26 cellular contexts compared by ENCODE assay signal in the genomic region with DNA sequence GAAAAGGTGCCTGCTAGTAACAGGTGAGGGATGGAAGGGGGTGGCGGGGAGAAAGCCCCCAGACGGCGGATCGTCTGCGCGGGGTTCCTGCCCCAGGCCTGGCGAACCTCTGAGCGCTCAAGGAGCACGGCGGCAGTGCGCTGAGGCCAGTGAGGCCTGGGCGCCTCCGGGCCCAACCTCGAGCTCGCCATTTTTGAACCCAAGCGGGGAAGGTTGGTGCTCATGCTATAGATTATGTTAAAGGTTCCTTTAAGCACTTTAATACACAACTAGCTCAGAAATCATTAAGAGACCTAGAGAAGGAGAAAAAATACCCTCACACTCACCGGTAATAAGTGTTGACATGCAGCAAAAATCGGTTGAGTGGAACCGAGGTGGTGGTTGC. TPM values are rescaled to one million over a fixed set of nuclear protein-coding genes. Genes with fewer than 3 reads are reported as not detected.
A peak's percentile ranks its signal among the peaks of the same experiment; 100 is the strongest.
DNase-seq lines count a peak whose midpoint lies in the region; ATAC-seq and TF ChIP-seq lines count a peak whose summit lies in the region.
"Had no signal": no experiment of that assay in that cellular context is flagged by ENCODE, and none has a peak within 500 bp of the region (broad histone marks: within the 10 kb centered on the region; RNA-seq: fewer than 3 reads in every experiment).

No MANE protein-coding gene starts in this region.

- H3K27me3 ChIP-seq in GM23338 (ENCODE audit: insufficient read depth) (peaks cover 100% of the 10 kb centered on the region), neuronal stem cell (ENCODE audit: control insufficient read depth in 3 of 3, insufficient read depth in 3 of 3, low read depth in 1 of 3, low read length in 3 of 3) (peaks cover 49 to 95% (median 88%) of the 10 kb centered on the region in 3 experiments), ovary (no peaks in the 10 kb centered on the region)

- no peak overlapping the region for H3K9ac ChIP-seq in neuronal stem cell (ENCODE audit: low read depth, low read length, poor library complexity)
- H3K9ac ChIP-seq: parathyroid adenoma had no signal

- H2BK5ac ChIP-seq in neuronal stem cell (ENCODE audit: low read length), result no peak overlapping the region

- H3K4me3 Mint-ChIP-seq in GM23338 (peak overlapping the region; percentile 73), WTC11 (peak overlapping the region; percentile 92)
- no peak overlapping the region for H3K4me3 Mint-ChIP-seq in activated T-cell treated with anti-CD3 and anti-CD28 coated beads, Interleukin-2, amount 50 U/mL, for 24 hours

- H3K4me2 ChIP-seq in GM23338 (peak overlapping the region; percentile 77), neuronal stem cell (ENCODE audit: insufficient read depth, low read length, poor library complexity, severe bottlenecking) (no peak overlapping the region)

- no peak overlapping the region for H2AK5ac ChIP-seq in neuronal stem cell (ENCODE audit: low read depth, low read length)

- CTCF ChIA-PET in WTC11 (lab: Charles Lee), result interaction anchor here (0.7 to 1.1 kb wide), 6 partner anchors 12 to 271 kb away, joined by 3 to 4 read pairs (median 3); no protein-coding TSS in a partner anchor

- H3K27me3 Mint-ChIP-seq in GM23338 (ENCODE audit: insufficient read depth, low read depth, poor library complexity) (peaks cover 99% of the 10 kb centered on the region), WTC11 (ENCODE audit: low read depth) (peaks cover 99% of the 10 kb centered on the region)
- peaks cover 93% of the 10 kb centered on the region for H3K27me3 Mint-ChIP-seq in activated T-cell treated with anti-CD3 and anti-CD28 coated beads, Interleukin-2, amount 50 U/mL, for 24 hours

- H3K27ac Mint-ChIP-seq in GM23338 (no peak overlapping the region), WTC11 (peak overlapping the region; percentile 94)
- no peak overlapping the region for H3K27ac Mint-ChIP-seq in activated T-cell treated with anti-CD3 and anti-CD28 coated beads, Interleukin-2, amount 50 U/mL, for 24 hours

- no peaks in the 10 kb centered on the region for H3K79me1 ChIP-seq in neuronal stem cell (ENCODE audit: low read depth, low read length)

- H4K91ac ChIP-seq in neuronal stem cell (ENCODE audit: low read depth, low read length, poor library complexity), result no peak overlapping the region

- no peak overlapping the region for H3K27ac ChIP-seq in GM23338 (ENCODE audit: low read depth)
- H3K27ac ChIP-seq in neuronal stem cell (replicated peaks; ENCODE audit: low read length), result no peak overlapping the region
- no peak overlapping the region for H3K27ac ChIP-seq in ovary
- H3K27ac ChIP-seq: adrenal gland, breast epithelium, coronary artery, HL-60, parathyroid adenoma, sigmoid colon, VCaP had no signal

- H3K9me3 ChIP-seq in iPS-18c (ENCODE audit: control insufficient read depth, insufficient read depth, low read length) (peaks cover 7% of the 10 kb centered on the region), neuronal stem cell (replicated peaks in 1 of 2; ENCODE audit: control insufficient read depth in 2 of 2, insufficient read depth in 1 of 2, low read depth in 1 of 2, low read length in 2 of 2) (peaks cover 0 to 2% of the 10 kb centered on the region in 2 donors), ovary (peaks cover 0 to 10% of the 10 kb centered on the region in 2 donors)
- H3K9me3 ChIP-seq: adrenal gland, breast epithelium, sigmoid colon had no signal

- DNase-seq in GM23338 (ENCODE audit: low spot score), result peak; percentile 45
- DNase-seq in WTC11 (ENCODE audit: low spot score), result peak; percentile 46
- peak; percentile 27 for DNase-seq in neuronal stem cell (ENCODE audit: low spot score)
- no peak for DNase-seq in ovary
- no peak for DNase-seq in LoVo (ENCODE audit: low spot score)
- no peak for DNase-seq in activated T-cell treated with anti-CD3 and anti-CD28 coated beads, Interleukin-2, amount 50 U/mL, for 24 hours
- no peak for DNase-seq in GF-D8 (lab: John Stamatoyannopoulos, UW)
- DNase-seq: activated CD4-positive, alpha-beta T cell treated with anti-CD3 and anti-CD28 coated beads, Interleukin-2, amount 50 U/mL, for 48 hours; activated CD8-positive, alpha-beta memory T cell treated with anti-CD3 and anti-CD28 coated beads, Interleukin-2, amount 50 U/mL, for 48 hours; activated gamma-delta T cell; adrenal gland; C1 segment of cervical spinal cord; head of caudate nucleus; IMR-90; NCI-H2081 treated with DMSO at 0.1 percent for 48 hours; NCI-H510A; sigmoid colon; substantia nigra; T-helper 1 cell had no signal

- H3K4ac ChIP-seq in neuronal stem cell (ENCODE audit: low read length), result no peak overlapping the region

- peaks cover 16% of the 10 kb centered on the region; the same call in 1 of the 2 replicates for H3F3A ChIP-seq in GM23338 (replicated peaks; ENCODE audit: low read depth)

- H3K18ac ChIP-seq in neuronal stem cell (ENCODE audit: low read length), result peak overlapping the region; percentile 19

- H4K20me1 ChIP-seq in GM23338 (replicated peaks; ENCODE audit: insufficient read depth), result 0 out of 2 replicates have a peak, but pooled peaks cover 3% of the 10 kb centered on the region

- POLR2A ChIA-PET in WTC11 (lab: Charles Lee), result interaction anchor here (0.8 kb wide), 1 partner anchor 13 kb away, joined by 5 read pairs; no protein-coding TSS in a partner anchor

- H3K36me3 ChIP-seq in GM23338 (ENCODE audit: insufficient read depth) (no peaks in the 10 kb centered on the region), neuronal stem cell (replicated peaks in 1 of 2; ENCODE audit: control insufficient read depth in 2 of 2, insufficient read depth in 2 of 2, low read length in 2 of 2) (no peaks in the 10 kb centered on the region), ovary (no peaks in the 10 kb centered on the region)
- H3K36me3 ChIP-seq: adrenal gland, breast epithelium, sigmoid colon had no signal

- no peak overlapping the region for H3K23ac ChIP-seq in neuronal stem cell (ENCODE audit: low read depth, low read length, poor library complexity)

- H2BK120ac ChIP-seq in neuronal stem cell (ENCODE audit: low read depth, low read length), result no peak overlapping the region

- H3K4me3 ChIP-seq in GM23338 (peak overlapping the region; percentile 53), iPS-18c (ENCODE audit: insufficient read depth, low read depth, low read length) (peak overlapping the region; percentile 63), neuronal stem cell (ENCODE audit: low read length in 2 of 2) (no peak overlapping the region), ovary (no peak overlapping the region)
- H3K4me3 ChIP-seq: adrenal gland, breast epithelium, coronary artery, sigmoid colon had no signal

- H2AFZ ChIP-seq in GM23338 (peak overlapping the region; percentile 67), neuronal stem cell (ENCODE audit: low read length) (peak overlapping the region; percentile 18)
- H2AFZ ChIP-seq: parathyroid adenoma had no signal

- H3K9me2 ChIP-seq in GM23338 (ENCODE audit: insufficient read depth), result no peaks in the 10 kb centered on the region

- H3K79me2 ChIP-seq in GM23338 (replicated peaks; ENCODE audit: insufficient read depth), result no peaks in the 10 kb centered on the region
- H3K79me2 ChIP-seq: parathyroid adenoma had no signal

- H3K36me3 Mint-ChIP-seq in GM23338 (ENCODE audit: low read depth), result no peaks in the 10 kb centered on the region; the same call in 2 of the 3 replicates
- no peaks in the 10 kb centered on the region; the same call in 1 of the 2 replicates for H3K36me3 Mint-ChIP-seq in WTC11
- no peaks in the 10 kb centered on the region for H3K36me3 Mint-ChIP-seq in activated T-cell treated with anti-CD3 and anti-CD28 coated beads, Interleukin-2, amount 50 U/mL, for 24 hours (ENCODE audit: low read depth)

- intact Hi-C loops in ovary (cut with DNase I), result no loop called here

- peak; percentile 8 for ATAC-seq in GM23338
- ATAC-seq in WTC11, result no peak

- H2BK15ac ChIP-seq in neuronal stem cell (ENCODE audit: low read length), result no peak overlapping the region

- H3K14ac ChIP-seq in neuronal stem cell (ENCODE audit: low read length), result no peak overlapping the region

- no peak overlapping the region for H2BK12ac ChIP-seq in neuronal stem cell (ENCODE audit: low read length)

- peaks cover 59% of the 10 kb centered on the region for H3K4me1 Mint-ChIP-seq in GM23338
- H3K4me1 Mint-ChIP-seq in WTC11, result peaks cover 76% of the 10 kb centered on the region
- peaks cover 37% of the 10 kb centered on the region for H3K4me1 Mint-ChIP-seq in activated T-cell treated with anti-CD3 and anti-CD28 coated beads, Interleukin-2, amount 50 U/mL, for 24 hours (ENCODE audit: low read depth)

- TF ChIP-seq EP300 in ovary (IDR thresholded peaks at IDR 0.05), result no peak

- no peak overlapping the region for H4K8ac ChIP-seq in neuronal stem cell (ENCODE audit: low read depth, low read length)

- TF ChIP-seq POLR2A in ovary (IDR thresholded peaks at IDR 0.05), result no peak

- peaks cover 75% of the 10 kb centered on the region for H3K4me1 ChIP-seq in GM23338 (ENCODE audit: insufficient read depth)
- H3K4me1 ChIP-seq in neuronal stem cell (ENCODE audit: control insufficient read depth in 2 of 2, insufficient read depth in 1 of 2, low read depth in 1 of 2, low read length in 2 of 2), result peaks cover 0 to 17% of the 10 kb centered on the region in 2 donors
- peaks cover 3% of the 10 kb centered on the region for H3K4me1 ChIP-seq in ovary (ENCODE audit: insufficient read depth)
- H3K4me1 ChIP-seq: adrenal gland, breast epithelium, parathyroid adenoma had no signal

- no peaks in the 10 kb centered on the region; the same call in none of the 3 replicates for H3K9me3 Mint-ChIP-seq in GM23338
- H3K9me3 Mint-ChIP-seq in WTC11, result no peaks in the 10 kb centered on the region
- no peaks in the 10 kb centered on the region for H3K9me3 Mint-ChIP-seq in activated T-cell treated with anti-CD3 and anti-CD28 coated beads, Interleukin-2, amount 50 U/mL, for 24 hours

- no CpG with 5 or more reads among the region's 19 CpGs for WGBS in neuronal stem cell (ENCODE audit: extremely low coverage in 2 of 2, insufficient read length in 2 of 2, insufficient replicate concordance in 1 of 2), 2 donors
- whole genome bisulfite sequencing in ovary, 3 donors, result 16 to 21% (median 18%) methylated on average over 19 of the region's 19 CpGs

- TF ChIP-seq CTCF in GM23338 (conservative IDR thresholded peaks at IDR 0.05; ENCODE audit: low read depth in 2 of 2) (no peak), WTC11 (IDR thresholded peaks at IDR 0.05) (no peak), ovary (IDR thresholded peaks at IDR 0.05) (no peak)

TF ChIP-seq in WTC11, 78 proteins besides CTCF, POLR2A, EP300 and RAD21 (continues in another document):
- TF ChIP-seq ETV6 (CRISPR knock-in tag; IDR thresholded peaks at IDR 0.05), result no peak
- TF ChIP-seq ZNF317 (CRISPR knock-in tag; IDR thresholded peaks at IDR 0.05; ENCODE audit: borderline replicate concordance, low read depth), result no peak
- no peak for TF ChIP-seq SMAD3 (CRISPR knock-in tag; IDR thresholded peaks at IDR 0.05; ENCODE audit: borderline replicate concordance)

RNA-seq across cellular contexts. Expression of a gene that starts 7.9 kb away (rescaled TPM):
- 0.35 and 0.52 TPM in 2 replicates for total RNA-seq in GM23338 (2014; rRNA removed; shearing (Covaris generic))
- 0.99 and 1.0 TPM in 2 replicates for polyA plus RNA-seq in GM23338 (2016; fragmentation: Nextera tagmentation; extraction: Ambion mirVana)
- 11.3 to 24.9 TPM (median 12.2 TPM) in 3 replicates for total RNA-seq in WTC11 (2021)
- polyA plus RNA-seq in neuronal stem cell (2013, experiment 1 of 2), result not detected
- polyA plus RNA-seq in neuronal stem cell (2013, experiment 2 of 2), result 0.04 TPM
- under 1 TPM in 2 of 7 donors, not detected in 5; 0.15 to 0.24 TPM for total RNA-seq in ovary
- not detected for polyA plus RNA-seq in ovary
- total RNA-seq: adrenal gland, lung microvascular endothelial cell had no signal
- polyA plus RNA-seq: adrenal gland had no signal

Comparison
In these comparisons a context has a peak if more than half of its experiments do, and no peak if none do; other contexts are left out.
1. DNase-seq: peak in GM23338 (single experiment), WTC11 (single experiment) and neuronal stem cell (single experiment); none in ovary (0 of 5), LoVo (single experiment), activated T-cell treated with anti-CD3 and anti-CD28 coated beads, Interleukin-2, amount 50 U/mL, for 24 hours (single experiment) and GF-D8 (single experiment).
2. H3K4me3 ChIP-seq: peak in GM23338 (single experiment) and iPS-18c (single experiment); none in neuronal stem cell (0 of 2) and ovary (single experiment).